In genomic region chr16:57918994-57919393, GRCh38 we compare ENCODE assay signal across 1 cellular context.
A peak's percentile ranks its signal among the peaks of the same experiment; 100 is the strongest.
TF ChIP-seq lines count a peak whose summit lies in the region.

No MANE protein-coding gene starts in this region.

TF ChIP-seq in IMR-90, 13 proteins besides CTCF, POLR2A, EP300 and RAD21:
- TF ChIP-seq CEBPB (IDR thresholded peaks at IDR 0.05; ENCODE audit: low read depth, low read length), result peak; percentile 61
- TF ChIP-seq RFX5 (IDR thresholded peaks at IDR 0.05; ENCODE audit: low read depth, low read length), result no peak
